In the genomic region with DNA sequence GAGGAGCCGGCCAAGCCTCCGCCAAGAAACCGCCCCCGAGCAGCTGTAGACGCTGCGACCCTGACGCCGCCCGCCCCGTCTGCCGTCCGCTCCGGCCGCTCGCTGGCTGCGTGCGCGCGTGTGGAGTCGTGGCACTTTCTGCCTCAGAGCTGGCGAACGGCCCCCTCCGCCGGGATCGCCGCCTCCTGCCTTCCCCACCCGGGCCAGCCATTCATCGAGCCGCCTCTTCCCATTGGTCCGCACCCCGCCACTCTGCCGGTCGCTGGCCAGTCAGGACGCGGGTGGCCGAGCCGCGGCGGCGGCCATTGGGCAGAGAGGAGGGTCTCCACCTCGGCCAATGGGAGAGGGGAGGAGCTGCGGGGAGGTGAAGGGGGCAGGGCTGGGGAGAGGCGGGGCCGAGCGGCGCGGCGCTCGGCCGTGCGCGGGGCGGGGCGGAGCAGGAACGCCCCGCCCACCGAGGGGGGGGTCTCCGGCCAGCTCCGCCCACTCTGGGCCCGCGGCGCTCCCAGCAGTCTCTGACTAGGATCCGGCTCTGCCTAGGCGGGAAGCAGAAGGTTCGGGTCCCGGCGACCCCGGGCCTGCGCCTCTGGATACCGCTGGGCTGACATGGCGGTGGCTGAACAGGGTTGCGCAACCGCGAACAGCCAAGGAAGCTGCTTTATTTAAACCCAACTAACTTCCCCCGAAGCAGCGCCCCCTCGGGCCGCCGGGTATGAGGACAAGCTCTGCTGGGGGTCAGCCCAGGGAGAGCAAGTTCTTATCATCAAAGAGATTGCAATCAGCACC, we compare ENCODE assay signal across 8 cellular contexts. TPM values are rescaled to one million over a fixed set of nuclear protein-coding genes. Genes with fewer than 3 reads are reported as not detected.
DNase-seq lines count a peak whose midpoint lies in the region; ATAC-seq and TF ChIP-seq lines count a peak whose summit lies in the region.

A gene with protein sequence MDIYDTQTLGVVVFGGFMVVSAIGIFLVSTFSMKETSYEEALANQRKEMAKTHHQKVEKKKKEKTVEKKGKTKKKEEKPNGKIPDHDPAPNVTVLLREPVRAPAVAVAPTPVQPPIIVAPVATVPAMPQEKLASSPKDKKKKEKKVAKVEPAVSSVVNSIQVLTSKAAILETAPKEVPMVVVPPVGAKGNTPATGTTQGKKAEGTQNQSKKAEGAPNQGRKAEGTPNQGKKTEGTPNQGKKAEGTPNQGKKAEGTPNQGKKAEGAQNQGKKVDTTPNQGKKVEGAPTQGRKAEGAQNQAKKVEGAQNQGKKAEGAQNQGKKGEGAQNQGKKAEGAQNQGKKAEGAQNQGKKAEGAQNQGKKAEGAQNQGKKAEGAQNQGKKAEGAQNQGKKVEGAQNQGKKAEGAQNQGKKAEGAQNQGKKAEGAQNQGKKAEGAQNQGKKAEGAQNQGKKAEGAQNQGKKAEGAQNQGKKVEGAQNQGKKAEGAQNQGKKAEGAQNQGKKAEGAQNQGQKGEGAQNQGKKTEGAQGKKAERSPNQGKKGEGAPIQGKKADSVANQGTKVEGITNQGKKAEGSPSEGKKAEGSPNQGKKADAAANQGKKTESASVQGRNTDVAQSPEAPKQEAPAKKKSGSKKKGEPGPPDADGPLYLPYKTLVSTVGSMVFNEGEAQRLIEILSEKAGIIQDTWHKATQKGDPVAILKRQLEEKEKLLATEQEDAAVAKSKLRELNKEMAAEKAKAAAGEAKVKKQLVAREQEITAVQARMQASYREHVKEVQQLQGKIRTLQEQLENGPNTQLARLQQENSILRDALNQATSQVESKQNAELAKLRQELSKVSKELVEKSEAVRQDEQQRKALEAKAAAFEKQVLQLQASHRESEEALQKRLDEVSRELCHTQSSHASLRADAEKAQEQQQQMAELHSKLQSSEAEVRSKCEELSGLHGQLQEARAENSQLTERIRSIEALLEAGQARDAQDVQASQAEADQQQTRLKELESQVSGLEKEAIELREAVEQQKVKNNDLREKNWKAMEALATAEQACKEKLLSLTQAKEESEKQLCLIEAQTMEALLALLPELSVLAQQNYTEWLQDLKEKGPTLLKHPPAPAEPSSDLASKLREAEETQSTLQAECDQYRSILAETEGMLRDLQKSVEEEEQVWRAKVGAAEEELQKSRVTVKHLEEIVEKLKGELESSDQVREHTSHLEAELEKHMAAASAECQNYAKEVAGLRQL (N-terminal part only) (minus strand): TSS at position 140 of the 786 bp plus-strand sequence. CDS start 21,735 bp downstream, outside the sequence.

- CTCF ChIA-PET in Panc1 (lab: Charles Lee): interaction anchor here (0.5 to 1.1 kb wide), 12 partner anchors 9 to 1616 kb away, joined by 3 to 10 read pairs (median 4); no protein-coding TSS in a partner anchor

- H3K4me1 ChIP-seq in DND-41 (ENCODE audit: insufficient read depth, low read length) (peaks cover 36% of the 10 kb centered on the region), KMS-11 (ENCODE audit: low read depth, poor library complexity, severe bottlenecking) (peaks cover 26% of the 10 kb centered on the region), Panc1 (ENCODE audit: control insufficient read depth, insufficient read depth, low read length) (peaks cover 21% of the 10 kb centered on the region), muscle layer of duodenum (ENCODE audit: control insufficient read depth in 1 of 2, insufficient read depth in 2 of 2, low read length in 2 of 2) (peaks cover 5 to 18% of the 10 kb centered on the region in 2 donors)

- H4K20me1 ChIP-seq in DND-41 (ENCODE audit: insufficient read depth, low read length): peaks cover 25% of the 10 kb centered on the region
- no peaks in the 10 kb centered on the region for H4K20me1 ChIP-seq in KMS-11 (ENCODE audit: insufficient read depth)

- BruUV-seq in Panc1 (replicated peaks; lab: Mats Ljungman, UMichigan): no TSS peak

- peak within 1 kb of the TSS; percentile 81 for H3K27ac ChIP-seq in DND-41 (ENCODE audit: low read length)
- peak within 1 kb of the TSS; percentile 33; the same call in 1 of the 2 replicates for H3K27ac ChIP-seq in KMS-11
- peak within 1 kb of the TSS; percentile 68 for H3K27ac ChIP-seq in Panc1 (ENCODE audit: low read length)
- H3K27ac ChIP-seq in muscle layer of duodenum (ENCODE audit: low read length): peak within 1 kb of the TSS; percentile 17

- DNase-seq in DND-41 (peak; percentile 99), Panc1 (ENCODE audit: low read depth, low spot score) (peak; percentile 70)
- peak; percentile 97 for DNase-seq in activated T-cell treated with anti-CD3 and anti-CD28 coated beads, Interleukin-2, amount 50 U/mL, for 48 hours
- DNase-seq in stimulated activated CD8-positive, alpha-beta memory T cell treated with anti-CD3 and anti-CD28 coated beads, Interleukin-7, amount 100 ng/mL, for 4 hours (ENCODE audit: low read depth in 2 of 2): peak; percentile 90 to 96

- H3K4me3 ChIP-seq in DND-41 (ENCODE audit: low read depth in 1 of 2, low read length in 2 of 2) (peak within 1 kb of the TSS; percentile 58 to 84; a peak in 3 of 4 replicates), KMS-11 (IDR thresholded peaks at IDR 0.05; ENCODE audit: insufficient read depth, low read depth, low read length) (no peak within 1 kb of the TSS), Panc1 (ENCODE audit: low read depth in 2 of 2, low read length in 2 of 2) (peak within 1 kb of the TSS; percentile 70 to 83), muscle layer of duodenum (ENCODE audit: low read depth in 1 of 2, low read length in 2 of 2) (peak within 1 kb of the TSS; percentile 58 to 65)

- H3K79me2 ChIP-seq in DND-41 (ENCODE audit: insufficient read depth, low read length) (peaks cover 41% of the 10 kb centered on the region), KMS-11 (ENCODE audit: insufficient read depth, low read depth) (peaks cover 34% of the 10 kb centered on the region)

- H3K27me3 ChIP-seq in DND-41 (ENCODE audit: insufficient read depth, low read length, poor library complexity) (peaks cover 30% of the 10 kb centered on the region), KMS-11 (ENCODE audit: insufficient read depth, low read depth) (no peaks in the 10 kb centered on the region), Panc1 (ENCODE audit: control insufficient read depth, insufficient read depth, low read length) (peaks cover 16% of the 10 kb centered on the region), muscle layer of duodenum (ENCODE audit: low read depth, low read length) (no peaks in the 10 kb centered on the region)

- peak; percentile 87 for TF ChIP-seq CTCF in DND-41 (IDR thresholded peaks at IDR 0.05; ENCODE audit: borderline replicate concordance, extremely low read depth, low read length, poor library complexity, severe bottlenecking)
- peak; percentile 82 for TF ChIP-seq CTCF in KMS-11 (conservative IDR thresholded peaks at IDR 0.05; ENCODE audit: low read depth, low read length)
- peak; percentile 88 for TF ChIP-seq CTCF in Panc1 (IDR thresholded peaks at IDR 0.05)

- H3K4me2 ChIP-seq in DND-41 (ENCODE audit: insufficient read depth, low read length): peak within 1 kb of the TSS; percentile 78
- peak within 1 kb of the TSS; percentile 45; the same call in 1 of the 2 replicates for H3K4me2 ChIP-seq in KMS-11

- peaks cover 9% of the 10 kb centered on the region; the same call in 1 of the 2 replicates for H3K36me3 ChIP-seq in DND-41 (ENCODE audit: insufficient read depth, low read length)
- H3K36me3 ChIP-seq in KMS-11 (ENCODE audit: insufficient read depth): no peaks in the 10 kb centered on the region
- peaks cover 4% of the 10 kb centered on the region for H3K36me3 ChIP-seq in Panc1 (ENCODE audit: control insufficient read depth, insufficient read depth, low read length)
- H3K36me3 ChIP-seq in muscle layer of duodenum (ENCODE audit: control insufficient read depth in 1 of 2, insufficient read depth in 2 of 2, low read length in 2 of 2): peaks cover 0 to under 1% of the 10 kb centered on the region in 2 donors

- POLR2A ChIA-PET in Panc1 (lab: Charles Lee): interaction anchor here (0.6 to 0.7 kb wide), 2 partner anchors 283 to 459 kb away, joined by 10 to 16 read pairs; no protein-coding TSS in a partner anchor

- no peaks in the 10 kb centered on the region for H3K9me3 ChIP-seq in DND-41 (ENCODE audit: insufficient read depth, low read length, severe bottlenecking)
- no peaks in the 10 kb centered on the region for H3K9me3 ChIP-seq in Panc1 (ENCODE audit: control insufficient read depth, insufficient read depth, low read depth, low read length)
- peaks cover 0 to 7% of the 10 kb centered on the region in 2 donors for H3K9me3 ChIP-seq in muscle layer of duodenum (ENCODE audit: control insufficient read depth in 1 of 2, low read length in 2 of 2)

- H2AFZ ChIP-seq in DND-41 (ENCODE audit: low read depth, low read length) (peak within 1 kb of the TSS; percentile 94), KMS-11 (ENCODE audit: low read depth) (peak within 1 kb of the TSS; percentile 38; the same call in 1 of the 2 replicates)

- ATAC-seq in DND-41 (ENCODE audit: insufficient read depth, low read depth) (peak; percentile 95), GM21737 (IDR thresholded peaks at IDR 0.05; ENCODE audit: unreplicated experiment) (peak; percentile 84), Panc1 (peak; percentile 94), esophagus mucosa (peak; percentile 95)

- intact Hi-C loops in Panc1 (cut with micrococcal nuclease; ENCODE audit: unreplicated experiment): loop anchor here (5.0 kb wide), 1 partner anchor 215 kb away; no protein-coding TSS in a partner anchor

- H3K9ac ChIP-seq in DND-41 (ENCODE audit: low read depth, low read length) (peak within 1 kb of the TSS; percentile 72), KMS-11 (peak within 1 kb of the TSS; percentile 49; the same call in 1 of the 2 replicates)

- in situ Hi-C loops in Panc1 (cut with HindIII; ENCODE audit: low pct_unique_long_range_greater_than_20kb, low sequenced_read_pairs): no loop called here

RNA-seq across cellular contexts. Expression of the gene that starts here (rescaled TPM):
- total RNA-seq in Panc1 (2021; ENCODE audit: unreplicated experiment): 152 TPM
- polyA plus RNA-seq in Panc1 (2012; ENCODE audit: insufficient read length): 153 TPM
- 74.5 TPM for total RNA-seq in esophagus mucosa

Comparison
In these comparisons a context has a peak if more than half of its experiments do, and no peak if none do; other contexts are left out.
1. H3K27ac ChIP-seq: peak in every context shown above with its lines; median percentile 81 in DND-41; 68 in Panc1; 33 in KMS-11; 17 in muscle layer of duodenum.